ENCODE assay signal across 12 cellular contexts in genomic region chr1:44511363-44511762, GRCh38.
"Had no signal": no experiment of that assay in that cellular context is flagged by ENCODE, and none has a peak within 500 bp of the region (broad histone marks: within the 10 kb centered on the region; RNA-seq: fewer than 3 reads in every experiment).

No MANE protein-coding gene starts in this region.

- H3K36me3 ChIP-seq: ovary, tibial nerve, uterus, WERI-Rb-1 had no signal

- H3K4me3 Mint-ChIP-seq: activated CD4-positive, alpha-beta T cell treated with anti-CD3 and anti-CD28 coated beads, Interleukin-2, amount 10 ng/mL, durations not matched to agents 7 days and 5 days; activated naive CD8-positive, alpha-beta T cell treated with anti-CD3 and anti-CD28 coated beads for 36 hours had no signal

- H3K27me3 ChIP-seq: ovary, uterus had no signal

- DNase-seq: activated CD4-positive, alpha-beta T cell treated with anti-CD3 and anti-CD28 coated beads, Interleukin-2, amount 10 ng/mL, durations not matched to agents 7 days and 5 days; activated naive CD8-positive, alpha-beta T cell treated with anti-CD3 and anti-CD28 coated beads for 36 hours; activated T-cell treated with anti-CD3 and anti-CD28 coated beads for 4 hours; amygdala; effector memory CD4-positive, alpha-beta T cell; kidney glomerular epithelial cell; midbrain; ovary; uterus; WERI-Rb-1 had no signal

- H3K4me1 ChIP-seq: uterus had no signal

- H3K9me3 ChIP-seq: ovary, tibial nerve, uterus had no signal

- H3K27ac ChIP-seq: ovary, tibial nerve, uterus, WERI-Rb-1 had no signal

- H3K4me3 ChIP-seq: ovary, tibial nerve, uterus had no signal

- H3K9me3 Mint-ChIP-seq: activated CD4-positive, alpha-beta T cell treated with anti-CD3 and anti-CD28 coated beads, Interleukin-2, amount 10 ng/mL, durations not matched to agents 7 days and 5 days; activated naive CD8-positive, alpha-beta T cell treated with anti-CD3 and anti-CD28 coated beads for 36 hours; brain had no signal

- H3K36me3 Mint-ChIP-seq: activated naive CD8-positive, alpha-beta T cell treated with anti-CD3 and anti-CD28 coated beads for 36 hours; brain had no signal

- H3K27ac Mint-ChIP-seq: activated naive CD8-positive, alpha-beta T cell treated with anti-CD3 and anti-CD28 coated beads for 36 hours; brain had no signal
